ENCODE assay signal across 1 cellular context in genomic region chr20:3846740-3847418, GRCh38.
A peak's percentile ranks its signal among the peaks of the same experiment; 100 is the strongest.
TF ChIP-seq lines count a peak whose summit lies in the region.

Gene MAVS (plus strand): TSS chr20:3846834. CDS start chr20:3854625, 7,791 bp downstream.

TF ChIP-seq in GM12878, 131 proteins besides CTCF, POLR2A, EP300 and RAD21 (continued from another document):
- TF ChIP-seq, protein P1, sequence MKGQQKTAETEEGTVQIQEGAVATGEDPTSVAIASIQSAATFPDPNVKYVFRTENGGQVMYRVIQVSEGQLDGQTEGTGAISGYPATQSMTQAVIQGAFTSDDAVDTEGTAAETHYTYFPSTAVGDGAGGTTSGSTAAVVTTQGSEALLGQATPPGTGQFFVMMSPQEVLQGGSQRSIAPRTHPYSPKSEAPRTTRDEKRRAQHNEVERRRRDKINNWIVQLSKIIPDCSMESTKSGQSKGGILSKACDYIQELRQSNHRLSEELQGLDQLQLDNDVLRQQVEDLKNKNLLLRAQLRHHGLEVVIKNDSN (IDR thresholded peaks at IDR 0.05; ENCODE audit: borderline replicate concordance, extremely low read length, insufficient read depth, low read depth, low read length): peak; percentile 7
- no peak for TF ChIP-seq ATF7 (IDR thresholded peaks at IDR 0.05; ENCODE audit: low read depth)
- peak; percentile 82 for TF ChIP-seq NRF1 (conservative IDR thresholded peaks at IDR 0.05; ENCODE audit: low read depth, low read length)
- peak; percentile 10; the same call in 1 of the 2 replicates for TF ChIP-seq NR2F1 (conservative IDR thresholded peaks at IDR 0.05)
- TF ChIP-seq, protein P2, sequence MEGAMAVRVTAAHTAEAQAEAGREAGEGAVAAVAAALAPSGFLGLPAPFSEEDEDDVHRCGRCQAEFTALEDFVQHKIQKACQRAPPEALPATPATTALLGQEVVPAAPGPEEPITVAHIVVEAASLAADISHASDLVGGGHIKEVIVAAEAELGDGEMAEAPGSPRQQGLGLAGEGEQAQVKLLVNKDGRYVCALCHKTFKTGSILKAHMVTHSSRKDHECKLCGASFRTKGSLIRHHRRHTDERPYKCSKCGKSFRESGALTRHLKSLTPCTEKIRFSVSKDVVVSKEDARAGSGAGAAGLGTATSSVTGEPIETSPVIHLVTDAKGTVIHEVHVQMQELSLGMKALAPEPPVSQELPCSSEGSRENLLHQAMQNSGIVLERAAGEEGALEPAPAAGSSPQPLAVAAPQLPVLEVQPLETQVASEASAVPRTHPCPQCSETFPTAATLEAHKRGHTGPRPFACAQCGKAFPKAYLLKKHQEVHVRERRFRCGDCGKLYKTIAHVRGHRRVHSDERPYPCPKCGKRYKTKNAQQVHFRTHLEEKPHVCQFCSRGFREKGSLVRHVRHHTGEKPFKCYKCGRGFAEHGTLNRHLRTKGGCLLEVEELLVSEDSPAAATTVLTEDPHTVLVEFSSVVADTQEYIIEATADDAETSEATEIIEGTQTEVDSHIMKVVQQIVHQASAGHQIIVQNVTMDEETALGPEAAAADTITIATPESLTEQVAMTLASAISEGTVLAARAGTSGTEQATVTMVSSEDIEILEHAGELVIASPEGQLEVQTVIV (IDR thresholded peaks at IDR 0.05; ENCODE audit: borderline replicate concordance, partially characterized antibody): peak; percentile 45
- TF ChIP-seq, protein P3, sequence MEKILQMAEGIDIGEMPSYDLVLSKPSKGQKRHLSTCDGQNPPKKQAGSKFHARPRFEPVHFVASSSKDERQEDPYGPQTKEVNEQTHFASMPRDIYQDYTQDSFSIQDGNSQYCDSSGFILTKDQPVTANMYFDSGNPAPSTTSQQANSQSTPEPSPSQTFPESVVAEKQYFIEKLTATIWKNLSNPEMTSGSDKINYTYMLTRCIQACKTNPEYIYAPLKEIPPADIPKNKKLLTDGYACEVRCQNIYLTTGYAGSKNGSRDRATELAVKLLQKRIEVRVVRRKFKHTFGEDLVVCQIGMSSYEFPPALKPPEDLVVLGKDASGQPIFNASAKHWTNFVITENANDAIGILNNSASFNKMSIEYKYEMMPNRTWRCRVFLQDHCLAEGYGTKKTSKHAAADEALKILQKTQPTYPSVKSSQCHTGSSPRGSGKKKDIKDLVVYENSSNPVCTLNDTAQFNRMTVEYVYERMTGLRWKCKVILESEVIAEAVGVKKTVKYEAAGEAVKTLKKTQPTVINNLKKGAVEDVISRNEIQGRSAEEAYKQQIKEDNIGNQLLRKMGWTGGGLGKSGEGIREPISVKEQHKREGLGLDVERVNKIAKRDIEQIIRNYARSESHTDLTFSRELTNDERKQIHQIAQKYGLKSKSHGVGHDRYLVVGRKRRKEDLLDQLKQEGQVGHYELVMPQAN (conservative IDR thresholded peaks at IDR 0.05): peak; percentile 60
- TF ChIP-seq RFX5 (IDR thresholded peaks at IDR 0.05; ENCODE audit: low read depth, low read length): peak; percentile 45; the same call in 1 of the 2 replicates
- no peak for TF ChIP-seq IRF4 (IDR thresholded peaks at IDR 0.05; ENCODE audit: low read depth, low read length)
- 0 out of 2 replicates have a peak, but pooled peaks have one; percentile 50 for TF ChIP-seq TCF3 (IDR thresholded peaks at IDR 0.05; ENCODE audit: borderline replicate concordance, insufficient read depth, low read depth, low read length)
- TF ChIP-seq CBFB (IDR thresholded peaks at IDR 0.05; ENCODE audit: low read depth): peak; percentile 75; the same call in 1 of the 2 replicates
- no peak for TF ChIP-seq RCOR1 (conservative IDR thresholded peaks at IDR 0.05; ENCODE audit: low read depth, low read length)
- TF ChIP-seq, protein P4, sequence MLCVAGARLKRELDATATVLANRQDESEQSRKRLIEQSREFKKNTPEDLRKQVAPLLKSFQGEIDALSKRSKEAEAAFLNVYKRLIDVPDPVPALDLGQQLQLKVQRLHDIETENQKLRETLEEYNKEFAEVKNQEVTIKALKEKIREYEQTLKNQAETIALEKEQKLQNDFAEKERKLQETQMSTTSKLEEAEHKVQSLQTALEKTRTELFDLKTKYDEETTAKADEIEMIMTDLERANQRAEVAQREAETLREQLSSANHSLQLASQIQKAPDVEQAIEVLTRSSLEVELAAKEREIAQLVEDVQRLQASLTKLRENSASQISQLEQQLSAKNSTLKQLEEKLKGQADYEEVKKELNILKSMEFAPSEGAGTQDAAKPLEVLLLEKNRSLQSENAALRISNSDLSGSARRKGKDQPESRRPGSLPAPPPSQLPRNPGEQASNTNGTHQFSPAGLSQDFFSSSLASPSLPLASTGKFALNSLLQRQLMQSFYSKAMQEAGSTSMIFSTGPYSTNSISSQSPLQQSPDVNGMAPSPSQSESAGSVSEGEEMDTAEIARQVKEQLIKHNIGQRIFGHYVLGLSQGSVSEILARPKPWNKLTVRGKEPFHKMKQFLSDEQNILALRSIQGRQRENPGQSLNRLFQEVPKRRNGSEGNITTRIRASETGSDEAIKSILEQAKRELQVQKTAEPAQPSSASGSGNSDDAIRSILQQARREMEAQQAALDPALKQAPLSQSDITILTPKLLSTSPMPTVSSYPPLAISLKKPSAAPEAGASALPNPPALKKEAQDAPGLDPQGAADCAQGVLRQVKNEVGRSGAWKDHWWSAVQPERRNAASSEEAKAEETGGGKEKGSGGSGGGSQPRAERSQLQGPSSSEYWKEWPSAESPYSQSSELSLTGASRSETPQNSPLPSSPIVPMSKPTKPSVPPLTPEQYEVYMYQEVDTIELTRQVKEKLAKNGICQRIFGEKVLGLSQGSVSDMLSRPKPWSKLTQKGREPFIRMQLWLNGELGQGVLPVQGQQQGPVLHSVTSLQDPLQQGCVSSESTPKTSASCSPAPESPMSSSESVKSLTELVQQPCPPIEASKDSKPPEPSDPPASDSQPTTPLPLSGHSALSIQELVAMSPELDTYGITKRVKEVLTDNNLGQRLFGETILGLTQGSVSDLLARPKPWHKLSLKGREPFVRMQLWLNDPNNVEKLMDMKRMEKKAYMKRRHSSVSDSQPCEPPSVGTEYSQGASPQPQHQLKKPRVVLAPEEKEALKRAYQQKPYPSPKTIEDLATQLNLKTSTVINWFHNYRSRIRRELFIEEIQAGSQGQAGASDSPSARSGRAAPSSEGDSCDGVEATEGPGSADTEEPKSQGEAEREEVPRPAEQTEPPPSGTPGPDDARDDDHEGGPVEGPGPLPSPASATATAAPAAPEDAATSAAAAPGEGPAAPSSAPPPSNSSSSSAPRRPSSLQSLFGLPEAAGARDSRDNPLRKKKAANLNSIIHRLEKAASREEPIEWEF (IDR thresholded peaks at IDR 0.05; ENCODE audit: insufficient replicate concordance, low read depth, low read length): no peak
- TF ChIP-seq NBN (IDR thresholded peaks at IDR 0.05): 0 out of 2 replicates have a peak, but pooled peaks have one; percentile 15
- peak in 1 of 2 experiments; percentile 17; a peak in 1 of 3 replicates for TF ChIP-seq EGR1 (IDR thresholded peaks at IDR 0.05; ENCODE audit: borderline replicate concordance in 1 of 2, low read depth in 2 of 2, low read length in 2 of 2)
